ENCODE assay signal across 9 cellular contexts in genomic region chr7:3267928-3268690, GRCh38. TPM values are rescaled to one million over a fixed set of nuclear protein-coding genes. Genes with fewer than 3 reads are reported as not detected.
DNase-seq lines count a peak whose midpoint lies in the region; ATAC-seq and TF ChIP-seq lines count a peak whose summit lies in the region.
"Had no signal": no experiment of that assay in that cellular context is flagged by ENCODE, and none has a peak within 500 bp of the region (broad histone marks: within the 10 kb centered on the region; RNA-seq: fewer than 3 reads in every experiment).

No MANE protein-coding gene starts in this region.

- H3K36me3 Mint-ChIP-seq in mesothelial cell of epicardium, result no peaks in the 10 kb centered on the region
- H3K36me3 Mint-ChIP-seq: activated naive CD8-positive, alpha-beta T cell treated with anti-CD3 and anti-CD28 coated beads for 36 hours had no signal

- H3K4me3 Mint-ChIP-seq in mesothelial cell of epicardium, result no peak overlapping the region
- H3K4me3 Mint-ChIP-seq: activated naive CD8-positive, alpha-beta T cell treated with anti-CD3 and anti-CD28 coated beads for 36 hours had no signal

- no peaks in the 10 kb centered on the region for H3K27me3 ChIP-seq in WERI-Rb-1 (ENCODE audit: insufficient read depth, low read depth, severe bottlenecking)

- no peaks in the 10 kb centered on the region for H3K9me3 ChIP-seq in WERI-Rb-1 (ENCODE audit: severe bottlenecking)

- no peaks in the 10 kb centered on the region for H3K27me3 Mint-ChIP-seq in mesothelial cell of epicardium (ENCODE audit: low read depth)

- in situ Hi-C loops in Caki2 (cut with HindIII; ENCODE audit: low pct_unique_long_range_greater_than_20kb, low sequenced_read_pairs), result no loop called here

- ATAC-seq in GM18502 (IDR thresholded peaks at IDR 0.05; ENCODE audit: poor library complexity, unreplicated experiment) (no peak), HG02981 (IDR thresholded peaks at IDR 0.05; ENCODE audit: unreplicated experiment) (no peak)

- H3K36me3 ChIP-seq in WERI-Rb-1, result no peaks in the 10 kb centered on the region

- no peak for TF ChIP-seq CTCF in WERI-Rb-1 (IDR thresholded peaks at IDR 0.05; ENCODE audit: low read depth, low read length)
- TF ChIP-seq CTCF in mesothelial cell of epicardium (IDR thresholded peaks at IDR 0.05; ENCODE audit: unreplicated experiment), result no peak

- H3K27ac Mint-ChIP-seq in mesothelial cell of epicardium, result no peak overlapping the region
- H3K27ac Mint-ChIP-seq: activated naive CD8-positive, alpha-beta T cell treated with anti-CD3 and anti-CD28 coated beads for 36 hours had no signal

- H3K4me3 ChIP-seq in WERI-Rb-1 (ENCODE audit: low read depth, low read length), result no peak overlapping the region

- no peaks in the 10 kb centered on the region for H3K9me3 Mint-ChIP-seq in mesothelial cell of epicardium
- H3K9me3 Mint-ChIP-seq: activated naive CD8-positive, alpha-beta T cell treated with anti-CD3 and anti-CD28 coated beads for 36 hours had no signal

- peak; percentile 34 for DNase-seq in Caki2 (ENCODE audit: low read depth)
- DNase-seq in NCI-H1694 treated with DMSO at 0.1 percent for 48 hours (lab: John Stamatoyannopoulos, UW), result peak; percentile 97
- peak; percentile 91 for DNase-seq in WERI-Rb-1
- peak; percentile 83 for DNase-seq in kidney glomerular epithelial cell (lab: John Stamatoyannopoulos, UW)
- no peak for DNase-seq in activated CD4-positive, alpha-beta T cell treated with anti-CD3 and anti-CD28 coated beads, Interleukin-2, amount 50 U/mL, for 4 hours
- no peak for DNase-seq in mesothelial cell of epicardium (ENCODE audit: low spot score in 2 of 2, unreplicated experiment in 2 of 2)
- DNase-seq: activated naive CD8-positive, alpha-beta T cell treated with anti-CD3 and anti-CD28 coated beads for 36 hours had no signal

- peaks cover 14% of the 10 kb centered on the region for H3K4me1 Mint-ChIP-seq in mesothelial cell of epicardium
- H3K4me1 Mint-ChIP-seq: activated naive CD8-positive, alpha-beta T cell treated with anti-CD3 and anti-CD28 coated beads for 36 hours had no signal

- H3K27ac ChIP-seq in WERI-Rb-1, result peak overlapping the region; percentile 87

RNA-seq across cellular contexts. Expression of gene SDK1, which starts 32.9 kb away (rescaled TPM):
- total RNA-seq in Caki2 (2014; rRNA removed; shearing (Covaris generic); ENCODE audit: low replicate concordance), result 8.7 and 9.1 TPM in 2 replicates
- total RNA-seq in mesothelial cell of epicardium, result 12.8 to 17.2 TPM (median 15.1 TPM) in 3 replicates

Comparison
In these comparisons a context has a peak if more than half of its experiments do, and no peak if none do; other contexts are left out.
1. DNase-seq: peak in Caki2 (single experiment), NCI-H1694 treated with DMSO at 0.1 percent for 48 hours (single experiment), WERI-Rb-1 (single experiment) and kidney glomerular epithelial cell (single experiment); none in activated CD4-positive, alpha-beta T cell treated with anti-CD3 and anti-CD28 coated beads, Interleukin-2, amount 50 U/mL, for 4 hours (0 of 2) and mesothelial cell of epicardium (0 of 2).